In the genomic region with DNA sequence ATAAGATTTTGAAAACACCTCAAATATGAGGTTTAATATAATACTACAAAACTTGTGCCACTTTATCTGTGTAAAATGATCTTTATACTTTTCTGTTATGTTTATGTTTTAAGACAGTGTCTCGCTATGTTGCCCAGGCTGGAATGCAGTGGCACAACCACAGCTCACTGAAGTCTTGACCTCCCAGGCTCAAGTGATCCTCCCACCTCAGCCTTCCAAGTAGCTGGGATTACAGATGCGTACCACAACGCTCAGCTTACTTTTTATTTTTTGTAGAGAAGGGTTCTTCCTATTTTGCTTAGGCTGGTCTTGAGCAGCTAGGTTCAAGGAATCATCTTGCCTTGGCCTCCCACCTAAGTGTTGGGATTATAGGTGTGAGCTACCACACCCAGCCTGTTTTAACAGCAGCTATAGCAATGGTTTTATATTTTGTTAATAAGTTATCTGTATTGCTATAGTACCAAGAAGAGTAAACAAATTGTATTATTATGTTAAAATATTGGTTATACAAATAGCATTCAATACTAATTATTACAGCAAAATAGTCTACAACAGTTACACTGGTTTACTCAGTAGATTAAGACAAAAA, we compare ENCODE assay signal across 11 cellular contexts.
"Had no signal": no experiment of that assay in that cellular context is flagged by ENCODE, and none has a peak within 500 bp of the region (broad histone marks: within the 10 kb centered on the region; RNA-seq: fewer than 3 reads in every experiment).

No MANE protein-coding gene starts in this region.

- H3K9me3 ChIP-seq: colonic mucosa, lower lobe of right lung had no signal

- H3K27me3 Mint-ChIP-seq: brain had no signal

- DNase-seq: activated CD4-positive, alpha-beta T cell treated with anti-CD3 and anti-CD28 coated beads for 4 hours; activated naive CD4-positive, alpha-beta T cell; central memory CD4-positive, alpha-beta T cell; colonic mucosa; left cardiac atrium; lower lobe of right lung; nephron progenitor cell had no signal

- H3K4me3 ChIP-seq: colonic mucosa, lower lobe of right lung had no signal

- H3K27ac ChIP-seq: colonic mucosa, lower lobe of right lung had no signal

- ATAC-seq: esophagus mucosa, left cardiac atrium, lower lobe of right lung, sciatic nerve had no signal

- FAIRE-seq: urothelium cell line had no signal

- H3K36me3 ChIP-seq: colonic mucosa, lower lobe of right lung had no signal

- H3K4me3 Mint-ChIP-seq: brain, nephron progenitor cell had no signal

- H3K9me3 Mint-ChIP-seq: brain, nephron progenitor cell had no signal

- H3K27ac Mint-ChIP-seq: brain, nephron progenitor cell had no signal

- H3K27me3 ChIP-seq: colonic mucosa had no signal
